In genomic region chr7:1176891-1177373, GRCh38 we compare ENCODE assay signal across 8 cellular contexts. TPM values are rescaled to one million over a fixed set of nuclear protein-coding genes. Genes with fewer than 3 reads are reported as not detected.
DNase-seq lines count a peak whose midpoint lies in the region; ATAC-seq and TF ChIP-seq lines count a peak whose summit lies in the region.

No MANE protein-coding gene starts in this region.

- no peaks in the 10 kb centered on the region for H3K36me3 ChIP-seq in heart right ventricle

- peaks cover 0 to 17% (median 4%) of the 10 kb centered on the region in 9 donors for H3K4me1 ChIP-seq in heart right ventricle

- peaks cover 0 to 3% (median 0%) of the 10 kb centered on the region in 11 donors for H3K9me3 ChIP-seq in heart right ventricle

- H3K27ac ChIP-seq in heart right ventricle = no peak overlapping the region

- H3K27me3 ChIP-seq in heart right ventricle = peaks cover 0 to 23% (median 0%) of the 10 kb centered on the region in 7 donors

- no peak overlapping the region for H3K4me3 ChIP-seq in heart right ventricle

- ATAC-seq in SK-N-SH treated with all-trans-retinoic acid at 6 μM for 48 hours (peak; percentile 77), heart right ventricle (peak in 4 of 8 donors; percentile 28 to 51 (median 37)), GM19351 (IDR thresholded peaks at IDR 0.05; ENCODE audit: unreplicated experiment) (no peak)

- TF ChIP-seq CTCF in heart right ventricle (IDR thresholded peaks at IDR 0.05) = peak in 8 of 9 donors; percentile 23 to 69 (median 53)

- peak; percentile 81 for DNase-seq in D341Med (ENCODE audit: low spot score)
- DNase-seq in HUDEP-2 (lab: John Stamatoyannopoulos, UW; ENCODE audit: unreplicated experiment in 76 of 76) = peak in 68 of 76 experiments; percentile 3 to 89 (median 58)
- DNase-seq in activated naive CD4-positive, alpha-beta T cell (lab: John Stamatoyannopoulos, UW) = peak; percentile 48 to 80 (median 66)
- peak; percentile 32 to 69 for DNase-seq in heart right ventricle
- DNase-seq in stimulated activated CD4-positive, alpha-beta T cell treated with anti-CD3 and anti-CD28 coated beads, Interleukin-15, amount 100 ng/mL, for 1 hour (ENCODE audit: low read depth in 1 of 2, low spot score in 1 of 2) = peak; percentile 46 to 77
- DNase-seq in NCI-H510A (lab: John Stamatoyannopoulos, UW) = no peak

- intact Hi-C loops in heart right ventricle (cut with DNase I) = loop anchor here in 3 of 10 donors (2.0 to 10.0 kb wide), 3 partner anchors 90 to 182 kb away; partner anchors contain the start of gene GPER1 (in 2 of the 3)

- WGBS in heart right ventricle, 2 donors = 43 to 52% methylated on average over 22 of the region's 22 CpGs

TF ChIP-seq in SK-N-SH treated with all-trans-retinoic acid at 6 μM for 48 hours, 23 proteins besides CTCF, POLR2A, EP300 and RAD21:
- TF ChIP-seq, protein P1, sequence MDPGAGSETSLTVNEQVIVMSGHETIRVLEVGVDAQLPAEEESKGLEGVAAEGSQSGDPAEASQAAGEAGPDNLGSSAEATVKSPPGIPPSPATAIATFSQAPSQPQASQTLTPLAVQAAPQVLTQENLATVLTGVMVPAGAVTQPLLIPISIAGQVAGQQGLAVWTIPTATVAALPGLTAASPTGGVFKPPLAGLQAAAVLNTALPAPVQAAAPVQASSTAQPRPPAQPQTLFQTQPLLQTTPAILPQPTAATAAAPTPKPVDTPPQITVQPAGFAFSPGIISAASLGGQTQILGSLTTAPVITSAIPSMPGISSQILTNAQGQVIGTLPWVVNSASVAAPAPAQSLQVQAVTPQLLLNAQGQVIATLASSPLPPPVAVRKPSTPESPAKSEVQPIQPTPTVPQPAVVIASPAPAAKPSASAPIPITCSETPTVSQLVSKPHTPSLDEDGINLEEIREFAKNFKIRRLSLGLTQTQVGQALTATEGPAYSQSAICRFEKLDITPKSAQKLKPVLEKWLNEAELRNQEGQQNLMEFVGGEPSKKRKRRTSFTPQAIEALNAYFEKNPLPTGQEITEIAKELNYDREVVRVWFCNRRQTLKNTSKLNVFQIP (CRISPR knock-in tag; IDR thresholded peaks at IDR 0.05; ENCODE audit: borderline replicate concordance, low read depth) = peak; percentile 55; the same call in 1 of the 2 replicates
- TF ChIP-seq PPARA (CRISPR knock-in tag; IDR thresholded peaks at IDR 0.05; ENCODE audit: borderline replicate concordance) = no peak

RNA-seq across cellular contexts. Expression of gene ZFAND2A, which starts 16.9 kb away (rescaled TPM):
- total RNA-seq in heart right ventricle = 10 to 100 TPM in 4 of 10 donors, 1 to 10 TPM in 6; 4.4 to 11.2 (median 7.7) TPM
- 10 to 100 TPM; 26.9 to 32.6 TPM for polyA plus RNA-seq in heart right ventricle

RNA-seq across cellular contexts. Expression of gene UNCX, which starts 55.7 kb away (rescaled TPM):
- total RNA-seq in heart right ventricle = not detected
- not detected for polyA plus RNA-seq in heart right ventricle
